In genomic region chr12:77996670-77997069, GRCh38 we compare ENCODE assay signal across 1 cellular context.
TF ChIP-seq lines count a peak whose summit lies in the region.

No MANE protein-coding gene starts in this region.

TF ChIP-seq in HCT116, 20 proteins besides CTCF, POLR2A, EP300 and RAD21 (continued from another document):
- TF ChIP-seq SRF (IDR thresholded peaks at IDR 0.05; ENCODE audit: low read depth) (no peak), JUND (IDR thresholded peaks at IDR 0.05) (no peak), ZBTB33 (IDR thresholded peaks at IDR 0.05; ENCODE audit: extremely low read depth, insufficient replicate concordance, low read length) (no peak)
